ENCODE assay signal across 11 cellular contexts in genomic region chr3:175940243-175940642, GRCh38.
A peak's percentile ranks its signal among the peaks of the same experiment; 100 is the strongest.
DNase-seq lines count a peak whose midpoint lies in the region; ATAC-seq and TF ChIP-seq lines count a peak whose summit lies in the region.
"Had no signal": no experiment of that assay in that cellular context is flagged by ENCODE, and none has a peak within 500 bp of the region (broad histone marks: within the 10 kb centered on the region; RNA-seq: fewer than 3 reads in every experiment).

No MANE protein-coding gene starts in this region.

- H3K4me3 Mint-ChIP-seq in HFFc6, result no peak overlapping the region
- H3K4me3 Mint-ChIP-seq: activated CD4-positive, alpha-beta T cell treated with anti-CD3 and anti-CD28 coated beads, Interleukin-2, amount 10 ng/mL, durations not matched to agents 7 days and 5 days had no signal

- no peaks in the 10 kb centered on the region for H3K36me3 ChIP-seq in transverse colon

- H3K9me3 ChIP-seq in transverse colon, result no peaks in the 10 kb centered on the region

- TF ChIP-seq CTCF in HFFc6 (IDR thresholded peaks at IDR 0.05) (no peak), transverse colon (IDR thresholded peaks at IDR 0.05) (no peak)

- H3K4me1 Mint-ChIP-seq in HFFc6 (ENCODE audit: low read depth), result peaks cover 18% of the 10 kb centered on the region
- H3K4me1 Mint-ChIP-seq: activated CD4-positive, alpha-beta T cell treated with anti-CD3 and anti-CD28 coated beads, Interleukin-2, amount 10 ng/mL, durations not matched to agents 7 days and 5 days had no signal

- intact Hi-C loops in transverse colon (cut with DNase I; ENCODE audit: low total_unique reads), result no loop called here

- DNase-seq in ACHN (peak; percentile 28), HFFc6 (peak; percentile 39), RKO (ENCODE audit: low spot score) (peak; percentile 35), hepatic stellate cell (ENCODE audit: low spot score) (peak; percentile 10), NCI-H2196 treated with DMSO at 0.1 percent for 48 hours (lab: John Stamatoyannopoulos, UW; ENCODE audit: unreplicated experiment) (no peak), transverse colon (no peak)
- no peak for DNase-seq in stimulated activated CD4-positive, alpha-beta T cell treated with anti-CD3 and anti-CD28 coated beads, Interleukin-4, amount 100 ng/mL, for 24 hours
- DNase-seq: activated CD4-positive, alpha-beta T cell treated with anti-CD3 and anti-CD28 coated beads, Interleukin-2, amount 10 ng/mL, durations not matched to agents 7 days and 5 days; AML-193; amygdala had no signal

- H3K27ac Mint-ChIP-seq in HFFc6, result peak overlapping the region; percentile 38
- H3K27ac Mint-ChIP-seq: activated CD4-positive, alpha-beta T cell treated with anti-CD3 and anti-CD28 coated beads, Interleukin-2, amount 10 ng/mL, durations not matched to agents 7 days and 5 days had no signal

- ATAC-seq in HG02884 (IDR thresholded peaks at IDR 0.05; ENCODE audit: unreplicated experiment), result no peak

- H3K9me3 Mint-ChIP-seq in HFFc6, result peaks cover 33% of the 10 kb centered on the region

- WGBS in transverse colon (ENCODE audit: low coverage in 1 of 2), 2 donors, result 92 to 100% methylated on average over 4 to 5 of the region's 5 CpGs

- peaks cover 2% of the 10 kb centered on the region for H3K27me3 Mint-ChIP-seq in HFFc6 (ENCODE audit: insufficient read depth)
- H3K27me3 Mint-ChIP-seq: activated CD4-positive, alpha-beta T cell treated with anti-CD3 and anti-CD28 coated beads, Interleukin-2, amount 10 ng/mL, durations not matched to agents 7 days and 5 days had no signal

- H3K4me1 ChIP-seq in transverse colon, result no peaks in the 10 kb centered on the region

- TF ChIP-seq EP300 in transverse colon (IDR thresholded peaks at IDR 0.05; ENCODE audit: low read depth), result no peak

- H3K27ac ChIP-seq in transverse colon, result no peak overlapping the region

- H3K4me3 ChIP-seq in transverse colon, result no peak overlapping the region

- no peaks in the 10 kb centered on the region for H3K27me3 ChIP-seq in transverse colon

- H3K36me3 Mint-ChIP-seq in HFFc6 (ENCODE audit: low read depth), result peaks cover 43% of the 10 kb centered on the region

- TF ChIP-seq POLR2A in transverse colon (IDR thresholded peaks at IDR 0.05), result no peak

- in situ Hi-C loops in ACHN (cut with HindIII; ENCODE audit: low pct_ligation_motif_present, low pct_unique_long_range_greater_than_20kb, low sequenced_read_pairs) (no loop called here), transverse colon (cut with MboI; ENCODE audit: low pct_ligation_motif_present in 1 of 4, low pct_unique_long_range_greater_than_20kb in 1 of 4, low sequenced_read_pairs in 3 of 4) (no loop called here)

Comparison
In these comparisons a context has a peak if more than half of its experiments do, and no peak if none do; other contexts are left out.
1. DNase-seq: peak in ACHN (single experiment), HFFc6 (single experiment), RKO (single experiment) and hepatic stellate cell (single experiment); none in NCI-H2196 treated with DMSO at 0.1 percent for 48 hours (single experiment), transverse colon (single experiment) and stimulated activated CD4-positive, alpha-beta T cell treated with anti-CD3 and anti-CD28 coated beads, Interleukin-4, amount 100 ng/mL, for 24 hours (single experiment).